Comparison of ENCODE assay signal across 1 cellular context in the genomic region with DNA sequence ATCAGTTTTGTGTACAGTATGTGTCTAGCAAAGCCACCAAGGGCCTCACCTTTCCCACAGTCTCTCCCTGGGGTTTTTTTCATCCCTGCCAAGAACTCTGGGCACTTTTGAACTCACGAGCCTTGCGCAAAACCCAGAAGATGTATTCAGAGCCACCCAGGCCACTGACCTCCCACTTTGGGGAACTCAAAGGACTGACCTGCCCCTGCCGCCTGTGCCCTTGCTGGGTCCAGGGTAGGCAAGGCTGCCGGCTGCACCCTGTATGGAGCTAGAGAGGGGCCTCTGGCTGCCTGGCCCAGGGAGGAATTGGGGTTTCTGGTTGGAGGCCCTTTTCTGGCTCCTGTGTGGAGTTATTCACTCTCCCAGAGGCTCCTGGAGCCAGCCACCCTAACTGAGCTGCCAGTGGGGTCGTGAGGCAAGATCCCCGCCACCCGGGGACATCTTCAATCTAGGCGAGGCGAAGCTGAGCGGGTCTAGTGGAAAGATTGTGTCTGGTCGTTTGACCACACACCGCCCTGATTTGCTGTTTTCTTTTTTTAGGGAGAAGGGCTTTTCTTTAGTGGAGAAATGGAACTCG.
TF ChIP-seq lines count a peak whose summit lies in the region.

No MANE protein-coding gene starts in this region.

TF ChIP-seq in WTC11, 78 proteins besides CTCF, POLR2A, EP300 and RAD21:
- TF ChIP-seq, protein P1, sequence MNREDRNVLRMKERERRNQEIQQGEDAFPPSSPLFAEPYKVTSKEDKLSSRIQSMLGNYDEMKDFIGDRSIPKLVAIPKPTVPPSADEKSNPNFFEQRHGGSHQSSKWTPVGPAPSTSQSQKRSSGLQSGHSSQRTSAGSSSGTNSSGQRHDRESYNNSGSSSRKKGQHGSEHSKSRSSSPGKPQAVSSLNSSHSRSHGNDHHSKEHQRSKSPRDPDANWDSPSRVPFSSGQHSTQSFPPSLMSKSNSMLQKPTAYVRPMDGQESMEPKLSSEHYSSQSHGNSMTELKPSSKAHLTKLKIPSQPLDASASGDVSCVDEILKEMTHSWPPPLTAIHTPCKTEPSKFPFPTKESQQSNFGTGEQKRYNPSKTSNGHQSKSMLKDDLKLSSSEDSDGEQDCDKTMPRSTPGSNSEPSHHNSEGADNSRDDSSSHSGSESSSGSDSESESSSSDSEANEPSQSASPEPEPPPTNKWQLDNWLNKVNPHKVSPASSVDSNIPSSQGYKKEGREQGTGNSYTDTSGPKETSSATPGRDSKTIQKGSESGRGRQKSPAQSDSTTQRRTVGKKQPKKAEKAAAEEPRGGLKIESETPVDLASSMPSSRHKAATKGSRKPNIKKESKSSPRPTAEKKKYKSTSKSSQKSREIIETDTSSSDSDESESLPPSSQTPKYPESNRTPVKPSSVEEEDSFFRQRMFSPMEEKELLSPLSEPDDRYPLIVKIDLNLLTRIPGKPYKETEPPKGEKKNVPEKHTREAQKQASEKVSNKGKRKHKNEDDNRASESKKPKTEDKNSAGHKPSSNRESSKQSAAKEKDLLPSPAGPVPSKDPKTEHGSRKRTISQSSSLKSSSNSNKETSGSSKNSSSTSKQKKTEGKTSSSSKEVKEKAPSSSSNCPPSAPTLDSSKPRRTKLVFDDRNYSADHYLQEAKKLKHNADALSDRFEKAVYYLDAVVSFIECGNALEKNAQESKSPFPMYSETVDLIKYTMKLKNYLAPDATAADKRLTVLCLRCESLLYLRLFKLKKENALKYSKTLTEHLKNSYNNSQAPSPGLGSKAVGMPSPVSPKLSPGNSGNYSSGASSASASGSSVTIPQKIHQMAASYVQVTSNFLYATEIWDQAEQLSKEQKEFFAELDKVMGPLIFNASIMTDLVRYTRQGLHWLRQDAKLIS (CRISPR knock-in tag; IDR thresholded peaks at IDR 0.05; ENCODE audit: borderline replicate concordance): no peak
- TF ChIP-seq, protein P2, sequence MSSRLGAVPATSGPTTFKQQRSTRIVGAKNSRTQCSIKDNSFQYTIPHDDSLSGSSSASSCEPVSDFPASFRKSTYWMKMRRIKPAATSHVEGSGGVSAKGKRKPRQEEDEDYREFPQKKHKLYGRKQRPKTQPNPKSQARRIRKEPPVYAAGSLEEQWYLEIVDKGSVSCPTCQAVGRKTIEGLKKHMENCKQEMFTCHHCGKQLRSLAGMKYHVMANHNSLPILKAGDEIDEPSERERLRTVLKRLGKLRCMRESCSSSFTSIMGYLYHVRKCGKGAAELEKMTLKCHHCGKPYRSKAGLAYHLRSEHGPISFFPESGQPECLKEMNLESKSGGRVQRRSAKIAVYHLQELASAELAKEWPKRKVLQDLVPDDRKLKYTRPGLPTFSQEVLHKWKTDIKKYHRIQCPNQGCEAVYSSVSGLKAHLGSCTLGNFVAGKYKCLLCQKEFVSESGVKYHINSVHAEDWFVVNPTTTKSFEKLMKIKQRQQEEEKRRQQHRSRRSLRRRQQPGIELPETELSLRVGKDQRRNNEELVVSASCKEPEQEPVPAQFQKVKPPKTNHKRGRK (CRISPR knock-in tag; IDR thresholded peaks at IDR 0.05; ENCODE audit: borderline replicate concordance): no peak
- TF ChIP-seq ZNF423 (CRISPR knock-in tag; IDR thresholded peaks at IDR 0.05) (no peak), NR2C2 (CRISPR knock-in tag; IDR thresholded peaks at IDR 0.05) (no peak), SP1 (CRISPR knock-in tag; conservative IDR thresholded peaks at IDR 0.05) (no peak), NFYB (CRISPR knock-in tag; conservative IDR thresholded peaks at IDR 0.05; ENCODE audit: low read depth) (no peak), FOXJ3 (CRISPR knock-in tag; IDR thresholded peaks at IDR 0.05; ENCODE audit: borderline replicate concordance) (no peak)
